8 cellular contexts compared by ENCODE assay signal in genomic region chr1:9121891-9122409, GRCh38. TPM values are rescaled to one million over a fixed set of nuclear protein-coding genes. Genes with fewer than 3 reads are reported as not detected.
A peak's percentile ranks its signal among the peaks of the same experiment; 100 is the strongest.
DNase-seq lines count a peak whose midpoint lies in the region; ATAC-seq and TF ChIP-seq lines count a peak whose summit lies in the region.

No MANE protein-coding gene starts in this region.

- peak; percentile 33 for DNase-seq in stimulated activated CD8-positive, alpha-beta memory T cell treated with anti-CD3 and anti-CD28 coated beads, Interleukin-4, amount 100 ng/mL, for 24 hours (ENCODE audit: low read depth)
- DNase-seq in NCI-H1436 (lab: John Stamatoyannopoulos, UW), result no peak
- DNase-seq in lower leg skin (ENCODE audit: low spot score in 2 of 2), result no peak
- DNase-seq in NOMO-1 treated with dmso at 0.1 percent for 144 hours (lab: John Stamatoyannopoulos, UW; ENCODE audit: unreplicated experiment), result no peak

- intact Hi-C loops in lower leg skin (cut with DNase I; ENCODE audit: low total_unique reads), result no loop called here

- no peak overlapping the region for H3K4me3 ChIP-seq in lower leg skin (ENCODE audit: low read depth, poor library complexity, severe bottlenecking)

- no peak for TF ChIP-seq POLR2A in lower leg skin (IDR thresholded peaks at IDR 0.05)

- WGBS in lower leg skin, 2 donors, result 92% methylated on average over 10 to 13 of the region's 14 CpGs

- H3K9me3 Mint-ChIP-seq in activated naive CD8-positive, alpha-beta T cell (ENCODE audit: low read depth), result no peaks in the 10 kb centered on the region

- H3K4me1 Mint-ChIP-seq in activated naive CD8-positive, alpha-beta T cell (ENCODE audit: low read depth), result peaks cover 34% of the 10 kb centered on the region

- TF ChIP-seq CTCF in lower leg skin (IDR thresholded peaks at IDR 0.05), result no peak

- H3K27ac Mint-ChIP-seq in activated naive CD8-positive, alpha-beta T cell, result no peak overlapping the region

- H3K4me3 Mint-ChIP-seq in activated naive CD8-positive, alpha-beta T cell, result peak overlapping the region; percentile 70

- H3K36me3 Mint-ChIP-seq in activated naive CD8-positive, alpha-beta T cell, result no peaks in the 10 kb centered on the region

- no peaks in the 10 kb centered on the region for H3K27me3 Mint-ChIP-seq in activated naive CD8-positive, alpha-beta T cell

- ATAC-seq in GM19372 (IDR thresholded peaks at IDR 0.05; ENCODE audit: low read depth, unreplicated experiment), result peak; percentile 75
- ATAC-seq in HG03432 (IDR thresholded peaks at IDR 0.05; ENCODE audit: unreplicated experiment), result peak; percentile 66
- ATAC-seq in HG02840 (IDR thresholded peaks at IDR 0.05; ENCODE audit: low FRiP score, unreplicated experiment), result no peak

RNA-seq across cellular contexts. Expression of gene GPR157, which starts 7.0 kb away (rescaled TPM):
- 10 to 100 TPM; 49.5 to 95.7 (median 60.8) TPM for total RNA-seq in lower leg skin

RNA-seq across cellular contexts. Expression of gene SLC2A5, which starts 52.5 kb away (rescaled TPM):
- total RNA-seq in lower leg skin, result 1 to 10 TPM in 2 of 4 donors, under 1 TPM in 2; 0.21 to 3.4 (median 1.9) TPM
